Comparison of ENCODE assay signal across 21 cellular contexts in the genomic region with DNA sequence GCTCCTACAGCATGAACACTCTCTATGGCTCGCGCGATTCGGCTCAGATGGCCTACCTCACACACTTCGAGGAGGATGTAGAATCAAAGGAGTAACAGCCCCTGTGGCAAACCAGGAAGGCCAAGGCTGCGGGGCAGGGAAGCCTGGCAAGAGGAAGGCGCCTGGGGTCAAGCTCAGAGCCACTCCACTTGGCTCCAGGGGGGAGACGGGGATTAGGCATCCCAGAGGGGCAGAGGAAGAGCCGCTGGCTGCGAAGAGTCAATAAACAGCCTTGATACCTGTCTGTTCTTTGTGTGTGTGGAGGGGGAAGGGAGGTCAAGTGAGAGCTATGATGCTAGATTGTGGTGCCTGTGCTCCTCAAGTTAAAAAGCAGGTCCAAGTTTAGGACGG. TPM values are rescaled to one million over a fixed set of nuclear protein-coding genes. Genes with fewer than 3 reads are reported as not detected.
DNase-seq lines count a peak whose midpoint lies in the region; ATAC-seq and TF ChIP-seq lines count a peak whose summit lies in the region.
"Had no signal": no experiment of that assay in that cellular context is flagged by ENCODE, and none has a peak within 500 bp of the region (broad histone marks: within the 10 kb centered on the region; RNA-seq: fewer than 3 reads in every experiment).

No MANE protein-coding gene starts in this region.

- peaks cover 81% of the 10 kb centered on the region for H3K4me1 Mint-ChIP-seq in activated T-cell treated with anti-CD3 and anti-CD28 coated beads, Interleukin-2, amount 50 U/mL, for 72 hours (ENCODE audit: low read depth)
- H3K4me1 Mint-ChIP-seq in activated naive CD8-positive, alpha-beta T cell treated with anti-CD3 and anti-CD28 coated beads, Interleukin-2, amount 50 U/mL, for 24 hours, result peaks cover 70% of the 10 kb centered on the region
- peaks cover 60% of the 10 kb centered on the region for H3K4me1 Mint-ChIP-seq in stimulated activated memory B cell treated with anti-CD40 and anti-IgM and Interleukin-4, amounts not matched to agents 10 μg/mL and 1 μg/mL and 100 μg/mL, for 72 hours
- peaks cover 12% of the 10 kb centered on the region for H3K4me1 Mint-ChIP-seq in osteocyte (ENCODE audit: unreplicated experiment)

- H3K9me3 ChIP-seq in KOPT-K1 (ENCODE audit: insufficient read depth, low read length, poor library complexity, severe bottlenecking), result no peaks in the 10 kb centered on the region

- peaks cover 21% of the 10 kb centered on the region for H3K36me3 ChIP-seq in KOPT-K1 (ENCODE audit: insufficient read depth, low read length)

- TF ChIP-seq CTCF in osteocyte (IDR thresholded peaks at IDR 0.05), result no peak

- H3K27ac ChIP-seq in KOPT-K1 (ENCODE audit: low read depth, low read length, poor library complexity, severe bottlenecking), result peak overlapping the region; percentile 98

- H3K4me3 Mint-ChIP-seq in activated T-cell treated with anti-CD3 and anti-CD28 coated beads, Interleukin-2, amount 50 U/mL, for 72 hours, result peak overlapping the region; percentile 79 to 90
- H3K4me3 Mint-ChIP-seq in activated naive CD8-positive, alpha-beta T cell treated with anti-CD3 and anti-CD28 coated beads, Interleukin-2, amount 50 U/mL, for 24 hours, result peak overlapping the region; percentile 71
- no peak overlapping the region for H3K4me3 Mint-ChIP-seq in stimulated activated memory B cell treated with anti-CD40 and anti-IgM and Interleukin-4, amounts not matched to agents 10 μg/mL and 1 μg/mL and 100 μg/mL, for 72 hours
- H3K4me3 Mint-ChIP-seq in osteocyte (ENCODE audit: unreplicated experiment), result no peak overlapping the region
- H3K4me3 Mint-ChIP-seq: type B pancreatic cell had no signal

- no peaks in the 10 kb centered on the region for H3K9me3 Mint-ChIP-seq in activated T-cell treated with anti-CD3 and anti-CD28 coated beads, Interleukin-2, amount 50 U/mL, for 72 hours
- H3K9me3 Mint-ChIP-seq in activated naive CD8-positive, alpha-beta T cell treated with anti-CD3 and anti-CD28 coated beads, Interleukin-2, amount 50 U/mL, for 24 hours, result no peaks in the 10 kb centered on the region
- no peaks in the 10 kb centered on the region for H3K9me3 Mint-ChIP-seq in stimulated activated memory B cell treated with anti-CD40 and anti-IgM and Interleukin-4, amounts not matched to agents 10 μg/mL and 1 μg/mL and 100 μg/mL, for 72 hours
- H3K9me3 Mint-ChIP-seq in osteocyte (ENCODE audit: unreplicated experiment), result no peaks in the 10 kb centered on the region

- peaks cover 0 to 2% of the 10 kb centered on the region in 2 donors for H3K36me3 Mint-ChIP-seq in activated T-cell treated with anti-CD3 and anti-CD28 coated beads, Interleukin-2, amount 50 U/mL, for 72 hours (ENCODE audit: insufficient read depth in 2 of 2)
- H3K36me3 Mint-ChIP-seq in activated naive CD8-positive, alpha-beta T cell treated with anti-CD3 and anti-CD28 coated beads, Interleukin-2, amount 50 U/mL, for 24 hours (ENCODE audit: low read depth), result peaks cover 4% of the 10 kb centered on the region
- H3K36me3 Mint-ChIP-seq in stimulated activated memory B cell treated with anti-CD40 and anti-IgM and Interleukin-4, amounts not matched to agents 10 μg/mL and 1 μg/mL and 100 μg/mL, for 72 hours, result no peaks in the 10 kb centered on the region
- no peaks in the 10 kb centered on the region for H3K36me3 Mint-ChIP-seq in osteocyte (ENCODE audit: unreplicated experiment)
- H3K36me3 Mint-ChIP-seq: type B pancreatic cell had no signal

- H3K27me3 Mint-ChIP-seq in activated T-cell treated with anti-CD3 and anti-CD28 coated beads, Interleukin-2, amount 50 U/mL, for 72 hours (ENCODE audit: low read depth), result no peaks in the 10 kb centered on the region
- H3K27me3 Mint-ChIP-seq in activated naive CD8-positive, alpha-beta T cell treated with anti-CD3 and anti-CD28 coated beads, Interleukin-2, amount 50 U/mL, for 24 hours, result no peaks in the 10 kb centered on the region
- H3K27me3 Mint-ChIP-seq in stimulated activated memory B cell treated with anti-CD40 and anti-IgM and Interleukin-4, amounts not matched to agents 10 μg/mL and 1 μg/mL and 100 μg/mL, for 72 hours, result no peaks in the 10 kb centered on the region
- no peaks in the 10 kb centered on the region for H3K27me3 Mint-ChIP-seq in osteocyte (ENCODE audit: unreplicated experiment)

- no peak for ATAC-seq in activated T-cell treated with anti-CD3 and anti-CD28 coated beads, Interleukin-2, amount 50 U/mL, for 72 hours (replicated peaks in 1 of 2)
- ATAC-seq in activated naive CD8-positive, alpha-beta T cell treated with anti-CD3 and anti-CD28 coated beads, Interleukin-2, amount 50 U/mL, for 24 hours, result no peak
- ATAC-seq in stimulated activated memory B cell treated with anti-CD40 and anti-IgM and Interleukin-4, amounts not matched to agents 10 μg/mL and 1 μg/mL and 100 μg/mL, for 72 hours, result no peak
- ATAC-seq in HG03439 (IDR thresholded peaks at IDR 0.05; ENCODE audit: unreplicated experiment), result no peak

- no peak for DNase-seq in activated T-cell treated with anti-CD3 and anti-CD28 coated beads, Interleukin-2, amount 50 U/mL, for 72 hours
- no peak for DNase-seq in activated T-cell treated with anti-CD3 and anti-CD28 coated beads for 4 hours
- no peak for DNase-seq in activated naive CD8-positive, alpha-beta T cell treated with anti-CD3 and anti-CD28 coated beads, Interleukin-2, amount 50 U/mL, for 24 hours
- DNase-seq in NCI-H2171 (lab: John Stamatoyannopoulos, UW), result no peak
- no peak for DNase-seq in osteocyte (ENCODE audit: extremely low spot score, unreplicated experiment)
- DNase-seq: activated CD4-positive, alpha-beta T cell treated with anti-CD3 and anti-CD28 coated beads, Interleukin-2, amount 50 U/mL, for 48 hours; activated gamma-delta T cell; DND-41; hypothalamus; mesenchymal stem cell; NCI-H146; NCI-H2227 treated with DMSO at 0.1 percent for 48 hours; retina; RPMI8226 had no signal

- H3K27ac Mint-ChIP-seq in activated T-cell treated with anti-CD3 and anti-CD28 coated beads, Interleukin-2, amount 50 U/mL, for 72 hours, result peak overlapping the region; percentile 81
- H3K27ac Mint-ChIP-seq in activated naive CD8-positive, alpha-beta T cell treated with anti-CD3 and anti-CD28 coated beads, Interleukin-2, amount 50 U/mL, for 24 hours, result no peak overlapping the region
- peak overlapping the region; percentile 55 for H3K27ac Mint-ChIP-seq in stimulated activated memory B cell treated with anti-CD40 and anti-IgM and Interleukin-4, amounts not matched to agents 10 μg/mL and 1 μg/mL and 100 μg/mL, for 72 hours
- no peak overlapping the region for H3K27ac Mint-ChIP-seq in osteocyte (ENCODE audit: unreplicated experiment)
- H3K27ac Mint-ChIP-seq: type B pancreatic cell had no signal

RNA-seq across cellular contexts. Expression of a gene that starts 5.7 kb away (rescaled TPM):
- not detected for total RNA-seq in activated T-cell treated with anti-CD3 and anti-CD28 coated beads, Interleukin-2, amount 50 U/mL, for 72 hours
- total RNA-seq in osteocyte, result not detected in 2 replicates
- total RNA-seq: fibroblast of villous mesenchyme, kidney epithelial cell, M059J had no signal

RNA-seq across cellular contexts. Expression of a gene that starts 14.3 kb away (rescaled TPM):
- 100 to 1,000 TPM; 134 to 147 TPM for total RNA-seq in activated T-cell treated with anti-CD3 and anti-CD28 coated beads, Interleukin-2, amount 50 U/mL, for 72 hours
- 7.5 and 7.7 TPM in 2 replicates for total RNA-seq in osteocyte

RNA-seq across cellular contexts. Expression of a gene that starts 50.0 kb away (rescaled TPM):
- 1,000 to 10,000 TPM; 2,862 to 3,010 TPM for total RNA-seq in activated T-cell treated with anti-CD3 and anti-CD28 coated beads, Interleukin-2, amount 50 U/mL, for 72 hours
- total RNA-seq in osteocyte, result 1,690 and 1,756 TPM in 2 replicates

RNA-seq across cellular contexts. Expression of a gene that starts 50.8 kb away (rescaled TPM):
- 100 to 1,000 TPM; 108 to 123 TPM for total RNA-seq in activated T-cell treated with anti-CD3 and anti-CD28 coated beads, Interleukin-2, amount 50 U/mL, for 72 hours
- total RNA-seq in osteocyte, result 2.7 and 3.0 TPM in 2 replicates

RNA-seq across cellular contexts. Expression of a gene that starts 51.0 kb away (rescaled TPM):
- 1 to 10 TPM; 3.8 to 4.5 TPM for total RNA-seq in activated T-cell treated with anti-CD3 and anti-CD28 coated beads, Interleukin-2, amount 50 U/mL, for 72 hours
- 6.6 and 7.6 TPM in 2 replicates for total RNA-seq in osteocyte

Comparison
In these comparisons a context has a peak if more than half of its experiments do, and no peak if none do; other contexts are left out.
1. H3K27ac Mint-ChIP-seq: peak in activated T-cell treated with anti-CD3 and anti-CD28 coated beads, Interleukin-2, amount 50 U/mL, for 72 hours (single experiment) and stimulated activated memory B cell treated with anti-CD40 and anti-IgM and Interleukin-4, amounts not matched to agents 10 μg/mL and 1 μg/mL and 100 μg/mL, for 72 hours (single experiment); none in activated naive CD8-positive, alpha-beta T cell treated with anti-CD3 and anti-CD28 coated beads, Interleukin-2, amount 50 U/mL, for 24 hours (single experiment) and osteocyte (single experiment).
2. H3K4me3 Mint-ChIP-seq: peak in activated T-cell treated with anti-CD3 and anti-CD28 coated beads, Interleukin-2, amount 50 U/mL, for 72 hours (2 of 2) and activated naive CD8-positive, alpha-beta T cell treated with anti-CD3 and anti-CD28 coated beads, Interleukin-2, amount 50 U/mL, for 24 hours (single experiment); none in stimulated activated memory B cell treated with anti-CD40 and anti-IgM and Interleukin-4, amounts not matched to agents 10 μg/mL and 1 μg/mL and 100 μg/mL, for 72 hours (single experiment) and osteocyte (single experiment).
3. RNA of a gene that starts 14.3 kb away (total RNA-seq): 134 to 147 TPM in activated T-cell treated with anti-CD3 and anti-CD28 coated beads, Interleukin-2, amount 50 U/mL, for 72 hours; 7.5 to 7.7 TPM in osteocyte; every median in the first group is over 10 times any median in the second.